Comparison of ENCODE assay signal across 25 cellular contexts in genomic region chr9:101673642-101674041, GRCh38.
"Had no signal": no experiment of that assay in that cellular context is flagged by ENCODE, and none has a peak within 500 bp of the region (broad histone marks: within the 10 kb centered on the region; RNA-seq: fewer than 3 reads in every experiment).

No MANE protein-coding gene starts in this region.

- H3K9me3 ChIP-seq: esophagus squamous epithelium, heart right ventricle, left lung, right lobe of liver, suprapubic skin, tibial nerve, vagina had no signal

- H3K4me1 ChIP-seq: esophagus squamous epithelium, left lung, parathyroid adenoma, suprapubic skin, vagina had no signal

- H3K27me3 ChIP-seq: esophagus squamous epithelium, heart right ventricle, left lung, right lobe of liver, suprapubic skin, tibial nerve, vagina had no signal

- H3K9ac ChIP-seq: parathyroid adenoma had no signal

- ATAC-seq: activated T-cell treated with anti-CD3 and anti-CD28 coated beads, Interleukin-2, amount 50 U/mL, for 4 hours; heart right ventricle; left lung; stimulated activated effector memory CD8-positive, alpha-beta T cell treated with anti-CD3 and anti-CD28 coated beads, Interleukin-12 subunit alpha, Interleukin-12 subunit beta, amount 100 ng/mL, for 72 hours; stimulated activated naive CD8-positive, alpha-beta T cell treated with anti-CD3 and anti-CD28 coated beads, Interleukin-15, amount 100 ng/mL, for 72 hours had no signal

- DNase-seq: activated CD4-positive, alpha-beta T cell treated with anti-CD3 and anti-CD28 coated beads for 4 hours; activated CD4-positive, alpha-beta T cell treated with anti-CD3 and anti-CD28 coated beads, Interleukin-2, amount 50 U/mL, for 48 hours; activated CD4-positive, CD25-positive, alpha-beta regulatory T cell; activated CD8-positive, alpha-beta memory T cell treated with anti-CD3 and anti-CD28 coated beads, Interleukin-2, amount 50 U/mL, for 48 hours; activated naive CD4-positive, alpha-beta T cell treated with Interleukin-2 at 50 U/mL for 16 hours; activated naive CD8-positive, alpha-beta T cell treated with anti-CD3 and anti-CD28 coated beads for 36 hours; activated T-cell treated with anti-CD3 and anti-CD28 coated beads, Interleukin-2, amount 50 U/mL, for 4 hours; central memory CD4-positive, alpha-beta T cell; endodermal cell; esophagus squamous epithelium; heart right ventricle; left lung; nephron progenitor cell; right lobe of liver; stimulated activated CD4-positive, alpha-beta T cell treated with anti-CD3 and anti-CD28 coated beads, Interleukin-2, amount 100 ng/mL, for 24 hours; stimulated activated naive CD8-positive, alpha-beta T cell treated with anti-CD3 and anti-CD28 coated beads, Interleukin-15, amount 100 ng/mL, for 72 hours; T1000 had no signal

- FAIRE-seq: astrocyte had no signal

- H3K36me3 ChIP-seq: esophagus squamous epithelium, heart right ventricle, left lung, right lobe of liver, suprapubic skin, tibial nerve, vagina had no signal

- H3K27ac ChIP-seq: esophagus squamous epithelium, left lung, parathyroid adenoma, right lobe of liver, skin epidermis, suprapubic skin, tibial nerve, vagina had no signal

- H3K4me3 ChIP-seq: esophagus squamous epithelium, heart right ventricle, left lung, lung, right lobe of liver, skin epidermis, suprapubic skin, tibial nerve, vagina had no signal
